8 cellular contexts compared by ENCODE assay signal in genomic region chr1:226062558-226063361, GRCh38. TPM values are rescaled to one million over a fixed set of nuclear protein-coding genes. Genes with fewer than 3 reads are reported as not detected.
DNase-seq lines count a peak whose midpoint lies in the region; ATAC-seq lines count a peak whose summit lies in the region.

TSS of gene H3-3A (plus strand) at chr1:226062716. CDS start at chr1:226064352, 1,636 bp downstream.

- H3K9me3 Mint-ChIP-seq in memory B cell: no peaks in the 10 kb centered on the region

- ATAC-seq in GM21360 (IDR thresholded peaks at IDR 0.05; ENCODE audit: unreplicated experiment) (peak; percentile 69), memory B cell (ENCODE audit: low read depth) (peak; percentile 75)

- H3K27ac Mint-ChIP-seq in memory B cell: peak within 1 kb of the TSS; percentile 99

- peak; percentile 99 for DNase-seq in COLO668 (lab: John Stamatoyannopoulos, UW; ENCODE audit: unreplicated experiment)
- peak; percentile 90 for DNase-seq in HT1080 (ENCODE audit: low read depth)
- peak; percentile 87 to 94 for DNase-seq in NOMO-1 (lab: John Stamatoyannopoulos, UW; ENCODE audit: unreplicated experiment in 2 of 2)
- DNase-seq in effector CD8-positive, alpha-beta T cell (lab: John Stamatoyannopoulos, UW): peak; percentile 98
- peak; percentile 94 to 98 for DNase-seq in memory B cell (ENCODE audit: low spot score in 2 of 2)
- DNase-seq in stimulated activated CD8-positive, alpha-beta memory T cell treated with anti-CD3 and anti-CD28 coated beads, Interleukin-12 subunit alpha, Interleukin-12 subunit beta, amount 100 ng/mL, for 24 hours (ENCODE audit: extremely low read depth): peak; percentile 97

- peak within 1 kb of the TSS; percentile 100 for H3K4me3 Mint-ChIP-seq in memory B cell

- H3K36me3 Mint-ChIP-seq in memory B cell: peaks cover 29% of the 10 kb centered on the region

- POLR2A ChIA-PET in activated CD8-positive, alpha-beta memory T cell treated with anti-CD3 and anti-CD28 coated beads for 36 hours (lab: Charles Lee): interaction anchor here (0.5 to 3.7 kb wide), 18 partner anchors 13 to 634 kb away, joined by 3 to 37 read pairs (median 4); partner anchors contain the start of genes LIN9, PYCR2 and SDE2

- CTCF ChIA-PET in activated CD8-positive, alpha-beta memory T cell treated with anti-CD3 and anti-CD28 coated beads for 36 hours (lab: Charles Lee): interaction anchor here (0.6 to 1.8 kb wide), 6 partner anchors 21 to 75 kb away, joined by 3 to 5 read pairs (median 4); partner anchors contain the start of gene SDE2

- no peaks in the 10 kb centered on the region for H3K27me3 Mint-ChIP-seq in memory B cell

- H3K4me1 Mint-ChIP-seq in memory B cell: peaks cover 35% of the 10 kb centered on the region

RNA-seq across cellular contexts. Expression of gene H3-3A, which starts in this region (rescaled TPM):
- 191 and 346 TPM in 2 replicates for total RNA-seq in HT1080 (2014; rRNA removed; shearing (Covaris generic))
- 637 and 691 TPM in 2 replicates for polyA plus RNA-seq in HT1080 (2015; cell fraction: cytosol; rRNA removed)
- polyA plus RNA-seq in HT1080 (2015; cell fraction: nucleus; rRNA removed): 318 and 369 TPM in 2 replicates
- 100 to 1,000 TPM; 370 to 382 TPM for total RNA-seq in activated CD8-positive, alpha-beta memory T cell treated with anti-CD3 and anti-CD28 coated beads for 36 hours

Comparison
In these comparisons a context has a peak if more than half of its experiments do, and no peak if none do; other contexts are left out.
1. Peak in every context shown above with its lines: DNase-seq and ATAC-seq.